In genomic region chr17:4898927-4899326, GRCh38 we compare ENCODE assay signal across 7 cellular contexts. TPM values are rescaled to one million over a fixed set of nuclear protein-coding genes. Genes with fewer than 3 reads are reported as not detected.
DNase-seq lines count a peak whose midpoint lies in the region; TF ChIP-seq lines count a peak whose summit lies in the region.
"Had no signal": no experiment of that assay in that cellular context is flagged by ENCODE, and none has a peak within 500 bp of the region (broad histone marks: within the 10 kb centered on the region; RNA-seq: fewer than 3 reads in every experiment).

No MANE protein-coding gene starts in this region.

- peaks cover 8% of the 10 kb centered on the region for H3K36me3 Mint-ChIP-seq in activated naive CD4-positive, alpha-beta T cell treated with anti-CD3 and anti-CD28 coated beads for 36 hours (ENCODE audit: low read depth)

- H3K4me1 Mint-ChIP-seq in activated naive CD4-positive, alpha-beta T cell treated with anti-CD3 and anti-CD28 coated beads for 36 hours (ENCODE audit: low read depth), result peaks cover 32% of the 10 kb centered on the region

- no peak for TF ChIP-seq CTCF in left ventricle myocardium inferior (IDR thresholded peaks at IDR 0.05; ENCODE audit: borderline replicate concordance)
- TF ChIP-seq CTCF in transverse colon (IDR thresholded peaks at IDR 0.05), result no peak

- peak overlapping the region; percentile 88 for H3K4me3 Mint-ChIP-seq in activated naive CD4-positive, alpha-beta T cell treated with anti-CD3 and anti-CD28 coated beads for 36 hours

- intact Hi-C loops in activated naive CD4-positive, alpha-beta T cell treated with anti-CD3 and anti-CD28 coated beads for 36 hours (cut with micrococcal nuclease), result loop anchor here (1.0 to 2.0 kb wide), 3 partner anchors 42 to 189 kb away; partner anchors contain the start of genes ARRB2, MED11, RNF167 and SLC25A11
- intact Hi-C loops in left ventricle myocardium inferior (cut with micrococcal nuclease), result no loop called here
- intact Hi-C loops in transverse colon (cut with DNase I; ENCODE audit: low total_unique reads), result loop anchor here (10.0 kb wide), 1 partner anchor 164 kb away; the partner anchor contains the start of genes CXCL16, MED11 and ZMYND15

- H3K27ac ChIP-seq in left ventricle myocardium inferior (replicated peaks), result no peak overlapping the region
- peak overlapping the region in 3 of 4 donors; percentile 6 to 18 (median 11) for H3K27ac ChIP-seq in transverse colon

- peaks cover 44% of the 10 kb centered on the region for H3K4me1 ChIP-seq in left ventricle myocardium inferior
- H3K4me1 ChIP-seq in transverse colon, result peaks cover 0 to 39% (median 24%) of the 10 kb centered on the region in 4 donors

- H3K27ac Mint-ChIP-seq in activated naive CD4-positive, alpha-beta T cell treated with anti-CD3 and anti-CD28 coated beads for 36 hours, result no peak overlapping the region

- CTCF ChIA-PET in activated naive CD4-positive, alpha-beta T cell treated with anti-CD3 and anti-CD28 coated beads for 36 hours (lab: Charles Lee), result interaction anchor here (0.6 to 1.2 kb wide), 8 partner anchors 10 to 825 kb away, joined by 3 to 7 read pairs (median 4); partner anchors contain the start of genes GLTPD2, RNF167 and SLC25A11

- H3K9me3 Mint-ChIP-seq in activated naive CD4-positive, alpha-beta T cell treated with anti-CD3 and anti-CD28 coated beads for 36 hours, result no peaks in the 10 kb centered on the region

- TF ChIP-seq EP300 in transverse colon (IDR thresholded peaks at IDR 0.05; ENCODE audit: low read depth), result no peak

- WGBS in transverse colon (ENCODE audit: low coverage in 1 of 2), 2 donors, result 4% methylated on average over 12 of the region's 34 CpGs; no CpG with 5 or more reads in 1 of the 2 donors

- no peak for DNase-seq in activated naive CD4-positive, alpha-beta T cell treated with anti-CD3 and anti-CD28 coated beads for 36 hours
- DNase-seq in activated naive CD4-positive, alpha-beta T cell (lab: John Stamatoyannopoulos, UW), result no peak
- DNase-seq in left ventricle myocardium inferior, result no peak
- DNase-seq in transverse colon, result no peak
- DNase-seq in NCI-H510A treated with DMSO at 0.1 percent for 48 hours (lab: John Stamatoyannopoulos, UW), result no peak
- DNase-seq in COR-L47 (lab: John Stamatoyannopoulos, UW), result no peak

- no peaks in the 10 kb centered on the region for H3K27me3 Mint-ChIP-seq in activated naive CD4-positive, alpha-beta T cell treated with anti-CD3 and anti-CD28 coated beads for 36 hours (ENCODE audit: low read depth)

- H3K4me3 ChIP-seq in left ventricle myocardium inferior (peak overlapping the region; percentile 67), transverse colon (peak overlapping the region; percentile 19 to 55 (median 34))

- H3K9me3 ChIP-seq in left ventricle myocardium inferior (replicated peaks), result no peaks in the 10 kb centered on the region
- no peaks in the 10 kb centered on the region for H3K9me3 ChIP-seq in transverse colon

- in situ Hi-C loops in transverse colon (cut with MboI; ENCODE audit: low pct_ligation_motif_present in 1 of 4, low pct_unique_long_range_greater_than_20kb in 1 of 4, low sequenced_read_pairs in 3 of 4), result loop anchor here in 2 of 4 donors (25.0 kb wide), 1 partner anchor 112 kb away; the partner anchor contains the start of genes GLTPD2 (in 2 of the 2), PSMB6 (in 2 of the 2) and VMO1 (in 2 of the 2)

- H3K36me3 ChIP-seq in left ventricle myocardium inferior (peaks cover 30% of the 10 kb centered on the region), transverse colon (peaks cover 0 to 19% (median 7%) of the 10 kb centered on the region in 4 donors)

- H3K27me3 ChIP-seq in left ventricle myocardium inferior (ENCODE audit: low read depth), result peaks cover 35% of the 10 kb centered on the region
- H3K27me3 ChIP-seq in transverse colon, result peaks cover 15% of the 10 kb centered on the region

- no peak for TF ChIP-seq POLR2A in transverse colon (IDR thresholded peaks at IDR 0.05)

RNA-seq across cellular contexts. Expression of gene C17orf107, which starts 0.4 kb away (rescaled TPM):
- 1 to 10 TPM; 1.9 TPM for total RNA-seq in activated naive CD4-positive, alpha-beta T cell treated with anti-CD3 and anti-CD28 coated beads for 36 hours
- total RNA-seq in left ventricle myocardium inferior (0.80 TPM), transverse colon (1 to 10 TPM in 3 of 4 donors, not detected in 1; 1.8 to 3.2 (median 2.1) TPM)

RNA-seq across cellular contexts. Expression of gene CHRNE, which starts 4.0 kb away (rescaled TPM):
- under 1 TPM; 0.22 to 0.38 TPM for total RNA-seq in activated naive CD4-positive, alpha-beta T cell treated with anti-CD3 and anti-CD28 coated beads for 36 hours
- total RNA-seq in left ventricle myocardium inferior (1.5 TPM), transverse colon (under 1 TPM in 1 of 4 donors, not detected in 3; 0.32 TPM)

RNA-seq across cellular contexts. Expression of gene GP1BA, which starts 33.1 kb away (rescaled TPM):
- not detected for total RNA-seq in activated naive CD4-positive, alpha-beta T cell treated with anti-CD3 and anti-CD28 coated beads for 36 hours
- 0.22 TPM for total RNA-seq in left ventricle myocardium inferior
- total RNA-seq in transverse colon, result not detected
- total RNA-seq: T-helper 2 cell treated with Interferon-gamma antibody and Interleukin-4, amounts not matched to agents 100 ng/mL and 5 ng/mL, for 36 hours had no signal

RNA-seq across cellular contexts. Expression of gene SLC25A11, which starts 40.9 kb away (rescaled TPM):
- 10 to 100 TPM; 63.8 to 65.2 TPM for total RNA-seq in activated naive CD4-positive, alpha-beta T cell treated with anti-CD3 and anti-CD28 coated beads for 36 hours
- total RNA-seq in left ventricle myocardium inferior, result 219 TPM
- 100 to 1,000 TPM in 1 of 4 donors, 10 to 100 TPM in 3; 62.4 to 120 (median 83.9) TPM for total RNA-seq in transverse colon

RNA-seq across cellular contexts. Expression of gene RNF167, which starts 41.1 kb away (rescaled TPM):
- total RNA-seq in activated naive CD4-positive, alpha-beta T cell treated with anti-CD3 and anti-CD28 coated beads for 36 hours, result 100 to 1,000 TPM; 133 to 140 TPM
- 90.7 TPM for total RNA-seq in left ventricle myocardium inferior
- total RNA-seq in transverse colon, result 100 to 1,000 TPM in 1 of 4 donors, 10 to 100 TPM in 3; 57.2 to 348 (median 73.7) TPM
